13 cellular contexts compared by ENCODE assay signal in the genomic region with DNA sequence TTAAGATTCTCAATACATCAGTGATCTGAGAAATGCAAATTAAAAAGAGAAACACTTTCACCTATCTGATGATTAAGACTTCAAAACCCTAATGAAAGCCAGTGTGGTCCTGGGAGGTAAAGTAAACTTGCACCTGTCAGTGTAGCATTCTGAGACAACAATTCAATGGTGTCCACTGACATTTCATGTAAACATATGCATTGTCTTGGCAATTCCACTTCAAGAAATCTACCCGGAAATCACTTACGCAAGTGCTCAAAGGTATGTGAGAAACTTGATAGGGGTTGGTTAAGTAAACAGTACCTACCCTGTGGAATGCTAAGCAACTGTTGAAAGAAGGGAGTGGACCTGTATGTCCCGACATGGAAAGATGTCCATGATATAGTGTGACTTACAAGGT. TPM values are rescaled to one million over a fixed set of nuclear protein-coding genes. Genes with fewer than 3 reads are reported as not detected.
DNase-seq lines count a peak whose midpoint lies in the region; ATAC-seq and TF ChIP-seq lines count a peak whose summit lies in the region.
"Had no signal": no experiment of that assay in that cellular context is flagged by ENCODE, and none has a peak within 500 bp of the region (broad histone marks: within the 10 kb centered on the region; RNA-seq: fewer than 3 reads in every experiment).

No MANE protein-coding gene starts in this region.

- no peaks in the 10 kb centered on the region for H3K27me3 ChIP-seq in aorta (ENCODE audit: control insufficient read depth in 1 of 2, insufficient read depth in 2 of 2, low read length in 1 of 2)

- TF ChIP-seq CTCF in epithelial cell of esophagus (IDR thresholded peaks at IDR 0.05; ENCODE audit: insufficient read depth, low read depth, low read length, missing control alignments): no peak

- no peaks in the 10 kb centered on the region for H3K4me1 ChIP-seq in aorta (ENCODE audit: control insufficient read depth in 1 of 2, insufficient read depth in 2 of 2, low read length in 2 of 2)

- intact Hi-C loops in aorta (cut with DNase I): no loop called here

- WGBS in aorta, 2 donors: 47 to 51% methylated on average over 3 of the region's 3 CpGs

- no peak for ATAC-seq in aorta (ENCODE audit: low FRiP score)
- ATAC-seq: sciatic nerve had no signal

- peaks cover 2% of the 10 kb centered on the region for H3K9me3 ChIP-seq in aorta (ENCODE audit: control insufficient read depth, low read length)

- H3K36me3 ChIP-seq in aorta (ENCODE audit: control insufficient read depth in 1 of 2, insufficient read depth in 2 of 2, low read length in 1 of 2): no peaks in the 10 kb centered on the region

- CTCF ChIA-PET in HEK293T (lab: Yijun Ruan, JAX): no interaction called here

- POLR2A ChIA-PET in HEK293T (lab: Yijun Ruan, JAX): interaction anchor here (1.1 to 2.4 kb wide), 2 partner anchors 30 to 83 kb away, joined by 3 to 6 read pairs; no protein-coding TSS in a partner anchor

- DNase-seq in HEK293T (ENCODE audit: extremely low spot score) (no peak), NCI-H460 (ENCODE audit: extremely low read depth, low read depth) (peak; percentile 12), epithelial cell of esophagus (ENCODE audit: low read depth) (peak; percentile 87), renal cortical epithelial cell (ENCODE audit: low read depth) (peak; percentile 86), GM03348 (ENCODE audit: low spot score) (no peak), NK-92 (lab: John Stamatoyannopoulos, UW; ENCODE audit: unreplicated experiment) (no peak), aorta (no peak)
- DNase-seq: activated CD8-positive, alpha-beta memory T cell treated with anti-CD3 and anti-CD28 coated beads, Interleukin-2, amount 50 U/mL, for 48 hours; CD4-positive, alpha-beta T cell; HFFc6; NCI-H1105 had no signal

- no peak overlapping the region for H3K4me3 ChIP-seq in epithelial cell of esophagus (ENCODE audit: low read length)
- no peak overlapping the region for H3K4me3 ChIP-seq in aorta (ENCODE audit: low read length in 2 of 2)

- H3K27ac ChIP-seq in aorta (ENCODE audit: low read depth in 1 of 2, low read length in 2 of 2): no peak overlapping the region

TF ChIP-seq in HEK293T, 16 proteins besides CTCF, POLR2A, EP300 and RAD21:
- TF ChIP-seq, protein P1, sequence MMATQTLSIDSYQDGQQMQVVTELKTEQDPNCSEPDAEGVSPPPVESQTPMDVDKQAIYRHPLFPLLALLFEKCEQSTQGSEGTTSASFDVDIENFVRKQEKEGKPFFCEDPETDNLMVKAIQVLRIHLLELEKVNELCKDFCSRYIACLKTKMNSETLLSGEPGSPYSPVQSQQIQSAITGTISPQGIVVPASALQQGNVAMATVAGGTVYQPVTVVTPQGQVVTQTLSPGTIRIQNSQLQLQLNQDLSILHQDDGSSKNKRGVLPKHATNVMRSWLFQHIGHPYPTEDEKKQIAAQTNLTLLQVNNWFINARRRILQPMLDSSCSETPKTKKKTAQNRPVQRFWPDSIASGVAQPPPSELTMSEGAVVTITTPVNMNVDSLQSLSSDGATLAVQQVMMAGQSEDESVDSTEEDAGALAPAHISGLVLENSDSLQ (IDR thresholded peaks at IDR 0.05): peak; percentile 63
- TF ChIP-seq ELF4 (IDR thresholded peaks at IDR 0.05) (no peak), FOXK2 (IDR thresholded peaks at IDR 0.05) (no peak)
TF ChIP-seq in HEK293T: peak in this region for 1.

RNA-seq across cellular contexts. Expression of a gene that starts 2.1 kb away (rescaled TPM):
- not detected in 2 replicates for total RNA-seq in NCI-H460 (2014; rRNA removed; shearing (Covaris generic))
- polyA plus RNA-seq in NCI-H460 (2014; cell fraction: nucleus; rRNA removed): 0.61 TPM in 1 of 2 replicates, not detected in the other
- total RNA-seq in renal cortical epithelial cell (0.52 TPM in 1 of 2 replicates, not detected in the other), aorta (1 to 10 TPM; 1.1 to 2.3 TPM)
- polyA plus RNA-seq in aorta: 1 to 10 TPM; 1.6 to 9.4 TPM
- total RNA-seq: HFFc6, myocyte had no signal

RNA-seq across cellular contexts. Expression of a gene that starts 55.8 kb away (rescaled TPM):
- 1.4 and 3.1 TPM in 2 replicates for total RNA-seq in NCI-H460 (2014; rRNA removed; shearing (Covaris generic))
- polyA plus RNA-seq in NCI-H460 (2014; cell fraction: nucleus; rRNA removed): 2.7 and 5.0 TPM in 2 replicates
- total RNA-seq in renal cortical epithelial cell: 3.5 and 8.0 TPM in 2 replicates
- 1 to 10 TPM; 2.5 to 7.6 TPM for total RNA-seq in aorta
- 1 to 10 TPM in 1 of 2 donors, not detected in 1; 2.0 TPM for polyA plus RNA-seq in aorta

Comparison
In these comparisons a context has a peak if more than half of its experiments do, and no peak if none do; other contexts are left out.
1. DNase-seq: peak in NCI-H460 (single experiment), epithelial cell of esophagus (single experiment) and renal cortical epithelial cell (single experiment); none in HEK293T (single experiment), GM03348 (single experiment), NK-92 (single experiment) and aorta (0 of 2).